1 cellular context compared by ENCODE assay signal in genomic region chr18:3983351-3983969, GRCh38.
TF ChIP-seq lines count a peak whose summit lies in the region.

No MANE protein-coding gene starts in this region.

TF ChIP-seq in IMR-90, 13 proteins besides CTCF, POLR2A, EP300 and RAD21 (continued from another document):
- TF ChIP-seq, protein P1, sequence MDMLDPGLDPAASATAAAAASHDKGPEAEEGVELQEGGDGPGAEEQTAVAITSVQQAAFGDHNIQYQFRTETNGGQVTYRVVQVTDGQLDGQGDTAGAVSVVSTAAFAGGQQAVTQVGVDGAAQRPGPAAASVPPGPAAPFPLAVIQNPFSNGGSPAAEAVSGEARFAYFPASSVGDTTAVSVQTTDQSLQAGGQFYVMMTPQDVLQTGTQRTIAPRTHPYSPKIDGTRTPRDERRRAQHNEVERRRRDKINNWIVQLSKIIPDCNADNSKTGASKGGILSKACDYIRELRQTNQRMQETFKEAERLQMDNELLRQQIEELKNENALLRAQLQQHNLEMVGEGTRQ (IDR thresholded peaks at IDR 0.05; ENCODE audit: low read depth, low read length) = no peak
- no peak for TF ChIP-seq RCOR1 (IDR thresholded peaks at IDR 0.05; ENCODE audit: insufficient replicate concordance, low read length)
